ENCODE assay signal across 8 cellular contexts in the genomic region with DNA sequence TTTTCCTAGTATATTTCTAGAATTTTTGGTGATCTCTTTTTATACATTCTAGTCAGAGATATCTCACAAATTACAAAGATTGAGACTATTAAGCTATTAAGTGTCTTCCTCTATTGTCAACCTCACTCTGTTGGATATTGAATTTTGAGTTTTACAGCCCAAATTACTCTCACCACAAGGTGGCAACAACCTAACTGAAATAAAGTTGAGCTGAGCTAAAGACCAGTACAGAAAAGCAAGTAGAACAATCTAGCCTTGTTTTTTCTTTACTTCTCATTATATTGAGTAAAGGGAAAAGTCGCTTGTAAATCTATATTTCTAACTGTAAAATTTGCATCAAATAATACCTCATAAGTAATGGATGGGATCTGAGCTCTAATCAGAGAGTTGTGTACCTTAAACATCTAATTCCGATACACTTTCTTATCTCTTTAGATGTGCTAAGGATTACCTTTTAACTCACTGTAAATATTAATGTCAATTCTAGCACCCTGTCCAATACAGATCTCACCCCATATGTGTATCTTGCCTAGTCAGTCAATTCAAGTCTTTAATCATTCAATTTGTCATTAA. TPM values are rescaled to one million over a fixed set of nuclear protein-coding genes. Genes with fewer than 3 reads are reported as not detected.
A peak's percentile ranks its signal among the peaks of the same experiment; 100 is the strongest.
DNase-seq lines count a peak whose midpoint lies in the region; ATAC-seq and TF ChIP-seq lines count a peak whose summit lies in the region.

No MANE protein-coding gene starts in this region.

- BruUV-seq in A673 (replicated peaks; lab: Mats Ljungman, UMichigan) = no TSS peak

- ATAC-seq in foreskin keratinocyte (peak; percentile 29), GM21576 (IDR thresholded peaks at IDR 0.05; ENCODE audit: unreplicated experiment) (no peak)

- DNase-seq in A673 (ENCODE audit: low spot score) = peak; percentile 35
- peak; percentile 18 for DNase-seq in GM13976 (ENCODE audit: low spot score)
- peak; percentile 9 for DNase-seq in RWPE1 (ENCODE audit: low spot score)
- DNase-seq in foreskin keratinocyte = peak in 1 of 2 donors; percentile 37
- DNase-seq in thyroid gland = no peak
- no peak for DNase-seq in activated CD4-positive, alpha-beta T cell treated with anti-CD3 and anti-CD28 coated beads, Interleukin-2, amount 50 U/mL, for 4 hours
- DNase-seq in activated naive CD4-positive, alpha-beta T cell treated with anti-CD3 and anti-CD28 coated beads, Interleukin-2, amount 50 U/mL, for 16 hours = no peak

- H3K9me3 ChIP-seq in A673 (ENCODE audit: low read depth, low read length, poor library complexity, severe bottlenecking) = no peaks in the 10 kb centered on the region
- H3K9me3 ChIP-seq in thyroid gland = no peaks in the 10 kb centered on the region

- no peak for TF ChIP-seq POLR2A in thyroid gland (IDR thresholded peaks at IDR 0.05)

- TF ChIP-seq CTCF in A673 (conservative IDR thresholded peaks at IDR 0.05; ENCODE audit: low read depth, low read length) = peak; percentile 66
- TF ChIP-seq CTCF in GM13976 (IDR thresholded peaks at IDR 0.05; ENCODE audit: borderline replicate concordance, control extremely low read depth, extremely low read depth, insufficient read depth, missing control alignments) = peak; percentile 25
- TF ChIP-seq CTCF in RWPE1 (conservative IDR thresholded peaks at IDR 0.05; ENCODE audit: low read depth) = peak; percentile 66
- TF ChIP-seq CTCF in foreskin keratinocyte (conservative IDR thresholded peaks at IDR 0.05) = peak; percentile 81
- TF ChIP-seq CTCF in thyroid gland (IDR thresholded peaks at IDR 0.05) = peak in 5 of 6 experiments; percentile 26 to 63 (median 50)

- H3K4me3 ChIP-seq in A673 (ENCODE audit: low read depth, low read length, poor library complexity, severe bottlenecking) = no peak overlapping the region
- H3K4me3 ChIP-seq in thyroid gland (replicated peaks in 1 of 3) = no peak overlapping the region

- no peak overlapping the region for H3K27ac ChIP-seq in A673 (ENCODE audit: low read depth, low read length, poor library complexity, severe bottlenecking)
- no peak overlapping the region for H3K27ac ChIP-seq in RWPE1
- no peak overlapping the region for H3K27ac ChIP-seq in foreskin keratinocyte
- H3K27ac ChIP-seq in thyroid gland = no peak overlapping the region

- H3K36me3 ChIP-seq in A673 (ENCODE audit: insufficient read depth, low read length, poor library complexity, severe bottlenecking) (no peaks in the 10 kb centered on the region), thyroid gland (no peaks in the 10 kb centered on the region)

- peaks cover 50% of the 10 kb centered on the region for H3K27me3 ChIP-seq in A673 (replicated peaks; ENCODE audit: insufficient read depth, low read depth, low read length, poor library complexity)
- H3K27me3 ChIP-seq in foreskin keratinocyte = peaks cover 32% of the 10 kb centered on the region
- H3K27me3 ChIP-seq in thyroid gland = no peaks in the 10 kb centered on the region

- CTCF ChIA-PET in A673 (lab: Charles Lee) = interaction anchor here (0.6 to 1.5 kb wide), 4 partner anchors 42 to 956 kb away, joined by 3 to 12 read pairs (median 5); no protein-coding TSS in a partner anchor
- CTCF ChIA-PET in RWPE1 (lab: Yijun Ruan, JAX) = interaction anchor here (0.6 to 3.8 kb wide), 5 partner anchors 9 to 137 kb away, joined by 3 to 45 read pairs (median 7); a partner anchor contains a TSS

- 58 to 63% methylated on average over 2 of the region's 2 CpGs for WGBS in thyroid gland, 2 donors

- intact Hi-C loops in A673 (cut with micrococcal nuclease; ENCODE audit: unreplicated experiment) (loop anchor here (5.0 kb wide), 1 partner anchor 41 kb away; no protein-coding TSS in a partner anchor), thyroid gland (cut with DNase I) (no loop called here)

- H3K4me1 ChIP-seq in A673 (ENCODE audit: insufficient read depth, low read length, poor library complexity, severe bottlenecking) (no peaks in the 10 kb centered on the region), foreskin keratinocyte (no peaks in the 10 kb centered on the region), thyroid gland (no peaks in the 10 kb centered on the region)

- in situ Hi-C loops in GM13976 (cut with MboI; ENCODE audit: low sequenced_read_pairs, unreplicated experiment) = no loop called here

- POLR2A ChIA-PET in A673 (lab: Charles Lee; ENCODE audit: low non-redundant PET) (interaction anchor here (0.7 kb wide), 1 partner anchor 14 kb away, joined by 3 read pairs; a partner anchor contains a TSS), RWPE1 (lab: Yijun Ruan, JAX; ENCODE audit: low non-redundant PET) (no interaction called here)

RNA-seq across cellular contexts. Expression of a gene that starts 13.6 kb away (rescaled TPM):
- 51.6 and 51.9 TPM in 2 replicates for total RNA-seq in A673 (2021)
- total RNA-seq in foreskin keratinocyte = 30.0 and 32.2 TPM in 2 replicates
- 16.3 and 20.0 TPM in 2 replicates for polyA plus RNA-seq in foreskin keratinocyte
- total RNA-seq in thyroid gland = 10 to 100 TPM; 36.4 to 56.5 (median 45.6) TPM

RNA-seq across cellular contexts. Expression of a gene that starts 26.5 kb away (rescaled TPM):
- total RNA-seq in A673 (2021) = not detected in 2 replicates
- 0.42 and 0.82 TPM in 2 replicates for total RNA-seq in foreskin keratinocyte
- polyA plus RNA-seq in foreskin keratinocyte = 0.45 and 0.48 TPM in 2 replicates
- total RNA-seq in thyroid gland = not detected

RNA-seq across cellular contexts. Expression of a gene that starts 47.2 kb away (rescaled TPM):
- total RNA-seq in A673 (2021) = 21.7 and 23.0 TPM in 2 replicates
- total RNA-seq in foreskin keratinocyte = 35.1 and 35.7 TPM in 2 replicates
- 16.1 and 17.6 TPM in 2 replicates for polyA plus RNA-seq in foreskin keratinocyte
- 100 to 1,000 TPM; 106 to 161 (median 127) TPM for total RNA-seq in thyroid gland

Comparison
In these comparisons a context has a peak if more than half of its experiments do, and no peak if none do; other contexts are left out.
1. DNase-seq: peak in A673 (single experiment), GM13976 (single experiment) and RWPE1 (single experiment); none in thyroid gland (0 of 2), activated CD4-positive, alpha-beta T cell treated with anti-CD3 and anti-CD28 coated beads, Interleukin-2, amount 50 U/mL, for 4 hours (0 of 2) and activated naive CD4-positive, alpha-beta T cell treated with anti-CD3 and anti-CD28 coated beads, Interleukin-2, amount 50 U/mL, for 16 hours (single experiment).
2. CTCF ChIP-seq: peak in every context shown above with its lines; median percentile 81 in foreskin keratinocyte; 66 in A673; 66 in RWPE1; 50 in thyroid gland; 25 in GM13976.